ENCODE assay signal across 1 cellular context in the genomic region with DNA sequence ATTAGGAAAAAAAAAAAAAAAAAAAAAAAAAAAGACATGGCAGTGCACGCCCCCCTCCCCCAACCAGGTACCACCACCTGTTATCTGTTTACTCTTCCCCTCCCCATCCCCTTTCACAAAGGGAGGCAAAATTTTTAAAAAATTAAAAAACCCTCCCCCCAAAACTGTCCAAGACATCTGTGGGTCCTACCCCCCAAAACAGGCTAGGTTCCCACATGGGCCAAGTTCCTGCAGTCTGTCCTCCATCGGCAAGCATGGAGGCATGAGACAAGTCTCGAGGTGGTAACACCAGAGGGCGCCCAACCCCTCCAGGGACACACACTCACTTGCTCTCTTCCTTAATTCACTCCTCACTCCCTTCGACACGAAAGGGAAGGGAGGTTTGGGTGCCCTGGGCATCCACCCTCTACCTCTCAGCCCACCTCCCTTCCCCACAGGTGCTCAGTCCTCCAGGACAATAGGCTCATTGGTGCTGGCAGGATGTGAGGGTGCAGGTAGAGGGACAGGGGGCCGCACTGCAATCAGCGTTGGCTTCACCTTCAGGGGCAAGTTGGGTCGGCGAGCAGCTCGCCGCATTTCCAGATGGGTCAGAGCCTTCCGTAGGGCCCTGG.
TF ChIP-seq lines count a peak whose summit lies in the region.

No MANE protein-coding gene starts in this region.

TF ChIP-seq in IMR-90, 13 proteins besides CTCF, POLR2A, EP300 and RAD21 (continued from another document):
- TF ChIP-seq ELK1 (IDR thresholded peaks at IDR 0.05; ENCODE audit: borderline replicate concordance, low read depth, low read length) (no peak), MAZ (IDR thresholded peaks at IDR 0.05; ENCODE audit: borderline replicate concordance, low read depth, low read length) (no peak)
